Comparison of ENCODE assay signal across 12 cellular contexts in genomic region chr2:187003038-187003543, GRCh38.
A peak's percentile ranks its signal among the peaks of the same experiment; 100 is the strongest.
DNase-seq lines count a peak whose midpoint lies in the region; ATAC-seq and TF ChIP-seq lines count a peak whose summit lies in the region.
"Had no signal": no experiment of that assay in that cellular context is flagged by ENCODE, and none has a peak within 500 bp of the region (broad histone marks: within the 10 kb centered on the region; RNA-seq: fewer than 3 reads in every experiment).

No MANE protein-coding gene starts in this region.

- DNase-seq in DMS114 treated with DMSO at 0.1 percent for 48 hours (lab: John Stamatoyannopoulos, UW; ENCODE audit: unreplicated experiment), result peak; percentile 17
- DNase-seq in NCI-H524 treated with DMSO at 0.1 percent for 48 hours (lab: John Stamatoyannopoulos, UW), result peak; percentile 26
- no peak for DNase-seq in epithelial cell of proximal tubule (ENCODE audit: low read depth)
- DNase-seq in natural killer cell, result no peak
- no peak for DNase-seq in cerebellar cortex (ENCODE audit: low spot score)
- DNase-seq in transverse colon, result no peak
- no peak for DNase-seq in DMS79 (lab: John Stamatoyannopoulos, UW)
- no peak for DNase-seq in activated T-cell treated with anti-CD3 and anti-CD28 coated beads for 4 hours
- DNase-seq: dermis blood vessel endothelial cell, HFFc6 had no signal

- no peaks in the 10 kb centered on the region for H3K4me1 ChIP-seq in transverse colon

- no peak for TF ChIP-seq POLR2A in transverse colon (IDR thresholded peaks at IDR 0.05)

- peaks cover 2% of the 10 kb centered on the region in 2 donors for H3K9me3 Mint-ChIP-seq in natural killer cell

- TF ChIP-seq CTCF in epithelial cell of proximal tubule (conservative IDR thresholded peaks at IDR 0.05; ENCODE audit: low read depth, low read length) (no peak), natural killer cell (IDR thresholded peaks at IDR 0.05) (no peak), transverse colon (IDR thresholded peaks at IDR 0.05) (no peak)

- H3K4me3 Mint-ChIP-seq in natural killer cell, result peak overlapping the region; percentile 66
- H3K4me3 Mint-ChIP-seq: HFFc6 had no signal

- H3K27me3 Mint-ChIP-seq in natural killer cell (ENCODE audit: low read depth in 2 of 2), result no peaks in the 10 kb centered on the region

- 89 to 92% methylated on average over 11 to 32 of the region's 32 CpGs for WGBS in transverse colon (ENCODE audit: low coverage in 1 of 2), 2 donors

- no peaks in the 10 kb centered on the region for H3K27me3 ChIP-seq in transverse colon

- TF ChIP-seq EP300 in transverse colon (IDR thresholded peaks at IDR 0.05; ENCODE audit: low read depth), result no peak

- ATAC-seq in natural killer cell, result peak in 2 of 3 donors; percentile 31 to 46
- ATAC-seq: Panc1 had no signal

- H3K36me3 ChIP-seq in transverse colon, result no peaks in the 10 kb centered on the region

- no peaks in the 10 kb centered on the region for H3K4me1 Mint-ChIP-seq in natural killer cell

- in situ Hi-C loops in transverse colon (cut with MboI; ENCODE audit: low pct_ligation_motif_present in 1 of 4, low pct_unique_long_range_greater_than_20kb in 1 of 4, low sequenced_read_pairs in 3 of 4), result no loop called here

- intact Hi-C loops in natural killer cell (cut with micrococcal nuclease), result no loop called here
- intact Hi-C loops in transverse colon (cut with DNase I; ENCODE audit: low total_unique reads), result no loop called here

- no peak overlapping the region for H3K27ac Mint-ChIP-seq in natural killer cell
- H3K27ac Mint-ChIP-seq: HFFc6 had no signal

- H3K36me3 Mint-ChIP-seq in natural killer cell, result no peaks in the 10 kb centered on the region

- H3K4me3 ChIP-seq in epithelial cell of proximal tubule (ENCODE audit: low read depth, low read length), result peak overlapping the region; percentile 46
- H3K4me3 ChIP-seq in transverse colon, result no peak overlapping the region
- H3K4me3 ChIP-seq: smooth muscle cell had no signal

- H3K27ac ChIP-seq in transverse colon, result no peak overlapping the region

- no peaks in the 10 kb centered on the region for H3K9me3 ChIP-seq in transverse colon

Comparison
In these comparisons a context has a peak if more than half of its experiments do, and no peak if none do; other contexts are left out.
1. DNase-seq: peak in DMS114 treated with DMSO at 0.1 percent for 48 hours (single experiment) and NCI-H524 treated with DMSO at 0.1 percent for 48 hours (single experiment); none in epithelial cell of proximal tubule (single experiment), natural killer cell (single experiment), cerebellar cortex (single experiment), transverse colon (single experiment), DMS79 (single experiment) and activated T-cell treated with anti-CD3 and anti-CD28 coated beads for 4 hours (single experiment).